ENCODE assay signal across 8 cellular contexts in genomic region chr2:144513388-144514100, GRCh38. TPM values are rescaled to one million over a fixed set of nuclear protein-coding genes. Genes with fewer than 3 reads are reported as not detected.
DNase-seq lines count a peak whose midpoint lies in the region; ATAC-seq, FAIRE-seq and TF ChIP-seq lines count a peak whose summit lies in the region.

No MANE protein-coding gene starts in this region.

- H3K36me3 ChIP-seq in liver (ENCODE audit: control insufficient read depth in 4 of 4, insufficient read depth in 3 of 4, low read depth in 1 of 4, low read length in 3 of 4): no peaks in the 10 kb centered on the region
- no peaks in the 10 kb centered on the region for H3K36me3 ChIP-seq in HepG2 (replicated peaks in 1 of 2; ENCODE audit: control insufficient read depth in 1 of 2, insufficient read depth in 2 of 2, low read length in 2 of 2)

- TF ChIP-seq POLR2A in HepG2 (IDR thresholded peaks at IDR 0.05; ENCODE audit: insufficient read depth in 1 of 2, low read depth in 2 of 2, low read length in 2 of 2): no peak

- no peak for TF ChIP-seq CTCF in liver (IDR thresholded peaks at IDR 0.05; ENCODE audit: low read depth, low read length, missing input control)
- TF ChIP-seq CTCF in HepG2 (CRISPR knock-in tag; IDR thresholded peaks at IDR 0.05): no peak

- BruUV-seq in HepG2 (replicated peaks; lab: Mats Ljungman, UMichigan): no TSS peak

- no peak for DNase-seq in HepG2 (ENCODE audit: low spot score)
- peak; percentile 92 for DNase-seq in fibroblast of gingiva (ENCODE audit: low read depth)
- peak; percentile 83 for DNase-seq in natural killer cell treated with Interleukin-12 subunit alpha and Interleukin-12 subunit beta and Interleukin-15 and Interleukin-18, amount 100 ng/mL, for 72 hours (ENCODE audit: low spot score)
- DNase-seq in NCI-H1694 (lab: John Stamatoyannopoulos, UW): no peak
- DNase-seq in iPS-NIHi11 (ENCODE audit: low spot score): no peak
- DNase-seq in NCI-H1417 (lab: John Stamatoyannopoulos, UW): no peak

- peak overlapping the region in 1 of 2 donors; percentile 99 for H3K27ac Mint-ChIP-seq in natural killer cell treated with Interleukin-12 subunit alpha and Interleukin-12 subunit beta and Interleukin-15 and Interleukin-18, amount 100 ng/mL, for 72 hours

- POLR2A ChIA-PET in HepG2 (lab: Yijun Ruan, JAX): no interaction called here

- TF ChIP-seq EP300 in HepG2 (IDR thresholded peaks at IDR 0.05; ENCODE audit: low read depth in 2 of 2, low read length in 2 of 2): no peak
- TF ChIP-seq EP300 in HepG2 (CRISPR knock-in tag; IDR thresholded peaks at IDR 0.05; ENCODE audit: borderline replicate concordance): no peak

- H3K9me3 ChIP-seq in liver (ENCODE audit: control insufficient read depth in 4 of 4, low read length in 3 of 4) (no peaks in the 10 kb centered on the region), HepG2 (ENCODE audit: low read length) (no peaks in the 10 kb centered on the region)

- CTCF ChIA-PET in HepG2 (lab: Yijun Ruan, JAX; ENCODE audit: low intra/inter-chr PET ratio, low total read pairs): no interaction called here

- FAIRE-seq in HepG2 (lab: Jason Lieb, UNC): no peak

- peak overlapping the region; percentile 22 to 58 for H3K9ac ChIP-seq in liver (ENCODE audit: low read depth in 1 of 2, low read length in 2 of 2)
- H3K9ac ChIP-seq in HepG2 (ENCODE audit: insufficient read depth, low read depth, low read length): no peak overlapping the region

- no peaks in the 10 kb centered on the region for H3K9me3 Mint-ChIP-seq in natural killer cell treated with Interleukin-12 subunit alpha and Interleukin-12 subunit beta and Interleukin-15 and Interleukin-18, amount 100 ng/mL, for 72 hours

- in situ Hi-C loops in HepG2 (cut with HindIII; ENCODE audit: extremely low pct_ligation_motif_present, low pct_unique_long_range_greater_than_20kb): no loop called here

- peaks cover 65 to 69% of the 10 kb centered on the region in 2 donors for H3K4me1 Mint-ChIP-seq in natural killer cell treated with Interleukin-12 subunit alpha and Interleukin-12 subunit beta and Interleukin-15 and Interleukin-18, amount 100 ng/mL, for 72 hours (ENCODE audit: low read depth in 2 of 2)

- peaks cover 52% of the 10 kb centered on the region for H3K36me3 Mint-ChIP-seq in natural killer cell treated with Interleukin-12 subunit alpha and Interleukin-12 subunit beta and Interleukin-15 and Interleukin-18, amount 100 ng/mL, for 72 hours

- WGBS in liver: 14% methylated on average over 18 of the region's 18 CpGs
- WGBS in HepG2 (ENCODE audit: low lambda C conversion rate): 12% methylated on average over 18 of the region's 18 CpGs

- H3K27me3 ChIP-seq in liver (ENCODE audit: control insufficient read depth in 4 of 4, insufficient read depth in 4 of 4, low read length in 3 of 4) (peaks cover 0 to 6% (median 3%) of the 10 kb centered on the region in 4 donors), HepG2 (ENCODE audit: control insufficient read depth in 1 of 2, insufficient read depth in 2 of 2, low read length in 2 of 2) (peaks cover 4 to 92% of the 10 kb centered on the region in 2 experiments; a peak in 4 of 5 replicates)

- no peaks in the 10 kb centered on the region for H3K27me3 Mint-ChIP-seq in natural killer cell treated with Interleukin-12 subunit alpha and Interleukin-12 subunit beta and Interleukin-15 and Interleukin-18, amount 100 ng/mL, for 72 hours

- intact Hi-C loops in HepG2 (cut with micrococcal nuclease; ENCODE audit: unreplicated experiment): no loop called here

- no peaks in the 10 kb centered on the region for H4K20me1 ChIP-seq in HepG2 (ENCODE audit: insufficient read depth, low read length)

- ATAC-seq in HepG2 (no peak), GM19397 (IDR thresholded peaks at IDR 0.05; ENCODE audit: unreplicated experiment) (no peak)
- peak in 1 of 2 donors; percentile 8 for ATAC-seq in natural killer cell treated with Interleukin-12 subunit alpha and Interleukin-12 subunit beta and Interleukin-15 and Interleukin-18, amount 100 ng/mL, for 72 hours

- H3K4me1 ChIP-seq in liver (ENCODE audit: control insufficient read depth in 4 of 4, insufficient read depth in 4 of 4, low read length in 3 of 4) (peaks cover 4 to 29% (median 8%) of the 10 kb centered on the region in 4 donors), HepG2 (ENCODE audit: insufficient read depth, low read length) (0 out of 2 replicates have a peak, but pooled peaks cover 5% of the 10 kb centered on the region)

- peak overlapping the region; percentile 98 for H3K4me3 Mint-ChIP-seq in natural killer cell treated with Interleukin-12 subunit alpha and Interleukin-12 subunit beta and Interleukin-15 and Interleukin-18, amount 100 ng/mL, for 72 hours

- H3K27ac ChIP-seq in liver (ENCODE audit: low read depth in 1 of 2, low read length in 2 of 2) (peak overlapping the region; percentile 51 to 85), HepG2 (ENCODE audit: extremely low read length, insufficient read depth, low read length) (no peak overlapping the region)

- H3K4me2 ChIP-seq in HepG2 (ENCODE audit: low read depth, low read length): no peak overlapping the region

- no peaks in the 10 kb centered on the region for H3K79me2 ChIP-seq in HepG2 (ENCODE audit: insufficient read depth, low read length)

- H2AFZ ChIP-seq in HepG2 (ENCODE audit: low read length): no peak overlapping the region

- H3K4me3 ChIP-seq in liver (ENCODE audit: low read depth in 1 of 3, low read length in 3 of 3) (peak overlapping the region in 1 of 3 donors; percentile 4), HepG2 (replicated peaks in 1 of 3; ENCODE audit: insufficient read depth in 1 of 3, low read depth in 2 of 3, low read length in 3 of 3) (no peak overlapping the region)

- TF ChIP-seq RAD21 in liver (IDR thresholded peaks at IDR 0.05) (no peak), HepG2 (CRISPR knock-in tag; IDR thresholded peaks at IDR 0.05) (no peak)

TF ChIP-seq in liver, 16 proteins besides CTCF, POLR2A, EP300 and RAD21 (continues in another document):
- TF ChIP-seq ZBTB33 (IDR thresholded peaks at IDR 0.05): no peak

TF ChIP-seq in HepG2, 621 proteins besides CTCF, POLR2A, EP300 and RAD21 (continues in another document):
- TF ChIP-seq GABPA (IDR thresholded peaks at IDR 0.05; ENCODE audit: low read depth, low read length) (no peak), GABPA (CRISPR knock-in tag; IDR thresholded peaks at IDR 0.05; ENCODE audit: low read depth) (no peak), MTA1 (CRISPR knock-in tag; IDR thresholded peaks at IDR 0.05; ENCODE audit: borderline replicate concordance) (no peak), NFYC (CRISPR knock-in tag; IDR thresholded peaks at IDR 0.05) (no peak), MTF2 (CRISPR knock-in tag; IDR thresholded peaks at IDR 0.05; ENCODE audit: borderline replicate concordance) (no peak), HNRNPK (IDR thresholded peaks at IDR 0.05; ENCODE audit: low read depth, low read length, poor library complexity, severe bottlenecking) (no peak), DZIP1 (CRISPR knock-in tag; IDR thresholded peaks at IDR 0.05) (no peak), JUND (CRISPR knock-in tag; IDR thresholded peaks at IDR 0.05) (no peak), ZNF598 (CRISPR knock-in tag; IDR thresholded peaks at IDR 0.05; ENCODE audit: borderline replicate concordance) (no peak)

RNA-seq across cellular contexts. Expression of gene ZEB2, which starts 6.4 kb away (rescaled TPM):
- total RNA-seq in liver: 10 to 100 TPM; 35.1 to 39.6 TPM
- polyA plus RNA-seq in liver: 1 to 10 TPM; 7.6 to 9.3 TPM
- total RNA-seq in HepG2 (2016; rRNA removed; fragmentation: Illumina TruSeq; extraction: Trizol): not detected in 2 replicates
- total RNA-seq in HepG2 (2016; cell fraction: cytosol; rRNA removed; fragmentation: Illumina TruSeq; extraction: Trizol; ENCODE audit: low read depth): 0.09 TPM in 1 of 2 replicates, not detected in the other
- total RNA-seq in HepG2 (2016; cell fraction: insoluble cytoplasmic fraction; rRNA removed; fragmentation: Illumina TruSeq; extraction: Trizol): 0.04 TPM in 1 of 2 replicates, not detected in the other
- not detected in 2 replicates for total RNA-seq in HepG2 (2016; cell fraction: membrane; rRNA removed; fragmentation: Illumina TruSeq; extraction: Trizol)
- 0.09 TPM in 1 of 2 replicates, not detected in the other for total RNA-seq in HepG2 (2016; cell fraction: nucleus; rRNA removed; fragmentation: Illumina TruSeq; extraction: Trizol)
- 0.07 and 0.10 TPM in 2 replicates for polyA plus RNA-seq in HepG2 (2011; rRNA removed)
- 0.03 and 0.05 TPM in 2 replicates for polyA plus RNA-seq in HepG2 (2011; cell fraction: cytosol; rRNA removed)
- polyA plus RNA-seq in HepG2 (2011; cell fraction: nucleus; rRNA removed): 0.10 and 0.16 TPM in 2 replicates
- 0.11 TPM in 1 of 2 replicates, not detected in the other for polyA plus RNA-seq in HepG2 (2012)
- not detected in 2 replicates for polyA plus RNA-seq in HepG2 (2016; cell fraction: cytosol; fragmentation: Illumina TruSeq; extraction: Trizol; ENCODE audit: low read depth)
- polyA plus RNA-seq in HepG2 (2016; cell fraction: insoluble cytoplasmic fraction; fragmentation: Illumina TruSeq; extraction: Trizol; ENCODE audit: low read depth): 0.07 and 0.12 TPM in 2 replicates
- polyA plus RNA-seq in HepG2 (2016; cell fraction: membrane; fragmentation: Illumina TruSeq; extraction: Trizol; ENCODE audit: low read depth): not detected in 2 replicates
- not detected in 2 replicates for polyA plus RNA-seq in HepG2 (2016; cell fraction: nucleus; fragmentation: Illumina TruSeq; extraction: Trizol; ENCODE audit: insufficient read depth, low read depth)
- polyA minus RNA-seq in HepG2 (2011; rRNA and poly(A)+ RNA removed; ENCODE audit: low replicate concordance): 0.84 and 11.3 TPM in 2 replicates
- polyA minus RNA-seq in HepG2 (2011; cell fraction: cytosol; rRNA and poly(A)+ RNA removed): not detected in 2 replicates
- polyA minus RNA-seq in HepG2 (2011; cell fraction: nucleus; rRNA and poly(A)+ RNA removed): 0.13 and 0.62 TPM in 2 replicates
- 100 to 1,000 TPM; 181 to 248 TPM for total RNA-seq in natural killer cell treated with Interleukin-12 subunit alpha and Interleukin-12 subunit beta and Interleukin-15 and Interleukin-18, amount 100 ng/mL, for 72 hours

Comparison
In these comparisons a context has a peak if more than half of its experiments do, and no peak if none do; other contexts are left out.
1. RNA of gene ZEB2, which starts 6.4 kb away (total RNA-seq): 181 to 248 TPM in natural killer cell treated with Interleukin-12 subunit alpha and Interleukin-12 subunit beta and Interleukin-15 and Interleukin-18, amount 100 ng/mL, for 72 hours and 35.1 to 39.6 TPM in liver; 0.04 to 0.09 TPM in HepG2; every median in the first group is over 10 times any median in the second.
2. DNase-seq: peak in fibroblast of gingiva (single experiment) and natural killer cell treated with Interleukin-12 subunit alpha and Interleukin-12 subunit beta and Interleukin-15 and Interleukin-18, amount 100 ng/mL, for 72 hours (single experiment); none in HepG2 (single experiment), NCI-H1694 (single experiment), iPS-NIHi11 (single experiment) and NCI-H1417 (0 of 3).